8 cellular contexts compared by ENCODE assay signal in genomic region chr17:10875984-10876555, GRCh38. TPM values are rescaled to one million over a fixed set of nuclear protein-coding genes. Genes with fewer than 3 reads are reported as not detected.
DNase-seq lines count a peak whose midpoint lies in the region; ATAC-seq and TF ChIP-seq lines count a peak whose summit lies in the region.

No MANE protein-coding gene starts in this region.

- H3K27ac Mint-ChIP-seq in activated naive CD8-positive, alpha-beta T cell treated with anti-CD3 and anti-CD28 coated beads, Interleukin-2, amount 50 U/mL, for 24 hours: no peak overlapping the region

- H4K20me1 ChIP-seq in smooth muscle cell (ENCODE audit: low read depth): no peaks in the 10 kb centered on the region

- no peak overlapping the region for H3K4me3 ChIP-seq in smooth muscle cell

- H3K9me3 Mint-ChIP-seq in activated naive CD8-positive, alpha-beta T cell treated with anti-CD3 and anti-CD28 coated beads, Interleukin-2, amount 50 U/mL, for 24 hours: no peaks in the 10 kb centered on the region

- DNase-seq in G401 (ENCODE audit: low spot score) (peak; percentile 34), NCI-H128 (lab: John Stamatoyannopoulos, UW; ENCODE audit: unreplicated experiment) (peak; percentile 1), hepatic stellate cell (ENCODE audit: low spot score) (peak; percentile 13), smooth muscle cell (lab: John Stamatoyannopoulos, UW; ENCODE audit: unreplicated experiment) (no peak), NCI-H226 (no peak)
- peak; percentile 48 for DNase-seq in activated naive CD8-positive, alpha-beta T cell treated with anti-CD3 and anti-CD28 coated beads, Interleukin-2, amount 50 U/mL, for 24 hours

- H3K4me1 ChIP-seq in smooth muscle cell (ENCODE audit: low read depth): no peaks in the 10 kb centered on the region

- H3K9ac ChIP-seq in smooth muscle cell (ENCODE audit: low read depth): no peak overlapping the region

- no peak overlapping the region for H3K27ac ChIP-seq in 22Rv1
- no peak overlapping the region for H3K27ac ChIP-seq in smooth muscle cell (ENCODE audit: low read depth)

- no peaks in the 10 kb centered on the region for H3K36me3 Mint-ChIP-seq in activated naive CD8-positive, alpha-beta T cell treated with anti-CD3 and anti-CD28 coated beads, Interleukin-2, amount 50 U/mL, for 24 hours (ENCODE audit: low read depth)

- no peak overlapping the region for H2AFZ ChIP-seq in smooth muscle cell (ENCODE audit: low read depth)

- no peaks in the 10 kb centered on the region for H3K9me3 ChIP-seq in smooth muscle cell (replicated peaks; ENCODE audit: low read depth)

- no peak for ATAC-seq in activated naive CD8-positive, alpha-beta T cell treated with anti-CD3 and anti-CD28 coated beads, Interleukin-2, amount 50 U/mL, for 24 hours
- ATAC-seq in HG02870 (IDR thresholded peaks at IDR 0.05; ENCODE audit: unreplicated experiment): no peak

- peaks cover 31% of the 10 kb centered on the region for H3K27me3 ChIP-seq in smooth muscle cell (ENCODE audit: low read depth)

- WGBS in smooth muscle cell (ENCODE audit: low lambda C conversion rate): 10% methylated on average over 7 of the region's 7 CpGs

- H3K79me2 ChIP-seq in smooth muscle cell (ENCODE audit: low read depth): no peaks in the 10 kb centered on the region

- no peak overlapping the region for H3K4me2 ChIP-seq in smooth muscle cell

- H3K36me3 ChIP-seq in smooth muscle cell (ENCODE audit: low read depth): no peaks in the 10 kb centered on the region

- TF ChIP-seq CTCF in 22Rv1 (IDR thresholded peaks at IDR 0.05) (peak; percentile 72), smooth muscle cell (IDR thresholded peaks at IDR 0.05; ENCODE audit: borderline replicate concordance, insufficient read depth, poor library complexity, severe bottlenecking) (peak; percentile 69)

- no peaks in the 10 kb centered on the region for H3F3A ChIP-seq in smooth muscle cell (ENCODE audit: low read depth)

- in situ Hi-C loops in G401 (cut with HindIII; ENCODE audit: low sequenced_read_pairs): no loop called here

- H3K4me3 Mint-ChIP-seq in activated naive CD8-positive, alpha-beta T cell treated with anti-CD3 and anti-CD28 coated beads, Interleukin-2, amount 50 U/mL, for 24 hours: no peak overlapping the region

- no peaks in the 10 kb centered on the region for H3K4me1 Mint-ChIP-seq in activated naive CD8-positive, alpha-beta T cell treated with anti-CD3 and anti-CD28 coated beads, Interleukin-2, amount 50 U/mL, for 24 hours

- H3K27me3 Mint-ChIP-seq in activated naive CD8-positive, alpha-beta T cell treated with anti-CD3 and anti-CD28 coated beads, Interleukin-2, amount 50 U/mL, for 24 hours: peaks cover 14% of the 10 kb centered on the region

RNA-seq across cellular contexts. Expression of gene PIRT, which starts 38.2 kb away (rescaled TPM):
- total RNA-seq in G401 (2014; rRNA removed; shearing (Covaris generic)): not detected in 2 replicates
- not detected in 2 replicates for total RNA-seq in smooth muscle cell
- not detected in 2 replicates for polyA plus RNA-seq in smooth muscle cell

Comparison
In these comparisons a context has a peak if more than half of its experiments do, and no peak if none do; other contexts are left out.
1. DNase-seq: peak in G401 (single experiment), NCI-H128 (single experiment), activated naive CD8-positive, alpha-beta T cell treated with anti-CD3 and anti-CD28 coated beads, Interleukin-2, amount 50 U/mL, for 24 hours (single experiment) and hepatic stellate cell (single experiment); none in smooth muscle cell (single experiment) and NCI-H226 (single experiment).